In the genomic region with DNA sequence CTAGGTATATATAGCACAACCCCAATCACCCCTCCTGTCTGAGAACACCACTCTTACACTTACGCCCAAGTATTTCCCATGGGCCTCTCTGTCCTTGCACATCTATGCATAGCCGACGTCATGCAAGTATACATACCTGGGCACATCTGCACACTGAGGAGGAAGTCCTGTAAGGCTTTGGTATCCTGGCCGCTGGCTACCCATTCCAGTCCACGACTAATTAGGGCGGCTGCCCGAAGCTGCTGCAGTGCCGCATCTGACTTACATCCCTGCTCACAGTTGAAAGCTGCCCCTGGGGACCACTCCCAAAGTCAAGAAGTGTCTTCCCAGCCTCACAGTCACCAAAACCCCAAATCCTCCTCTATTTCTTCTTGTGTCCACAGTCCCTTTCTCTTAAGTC, we compare ENCODE assay signal across 18 cellular contexts.
"Had no signal": no experiment of that assay in that cellular context is flagged by ENCODE, and none has a peak within 500 bp of the region (broad histone marks: within the 10 kb centered on the region; RNA-seq: fewer than 3 reads in every experiment).

No MANE protein-coding gene starts in this region.

- H3K4me3 Mint-ChIP-seq: endodermal cell had no signal

- H3K9me3 ChIP-seq: mucosa of descending colon, neutrophil, tibial artery, upper lobe of left lung, uterus had no signal

- H3K4me2 ChIP-seq: smooth muscle cell had no signal

- H3K27ac Mint-ChIP-seq: endodermal cell had no signal

- H3K27me3 ChIP-seq: neutrophil, tibial artery, upper lobe of left lung, uterus had no signal

- H3K4me3 ChIP-seq: coronary artery, mucosa of descending colon, smooth muscle cell, tibial artery, upper lobe of left lung, uterus had no signal

- DNase-seq: effector CD4-positive, alpha-beta T cell; endodermal cell; foreskin melanocyte; head of caudate nucleus; hippocampal formation; kidney glomerular epithelial cell; mammary epithelial cell; mucosa of descending colon; naive thymus-derived CD8-positive, alpha-beta T cell; right cardiac atrium; stimulated activated CD4-positive, alpha-beta T cell treated with anti-CD3 and anti-CD28 coated beads, Interleukin-2, amount 100 ng/mL, for 48 hours; stimulated activated naive CD4-positive, alpha-beta T cell treated with Interleukin-2 at 50 U/mL for 16 hours; uterus had no signal

- H3K36me3 ChIP-seq: uterus had no signal

- H3K9me3 Mint-ChIP-seq: endodermal cell; naive thymus-derived CD8-positive, alpha-beta T cell had no signal

- H3K27ac ChIP-seq: coronary artery, neutrophil, tibial artery, upper lobe of left lung, uterus had no signal

- H3K27me3 Mint-ChIP-seq: naive thymus-derived CD8-positive, alpha-beta T cell had no signal
